ENCODE assay signal across 24 cellular contexts in the genomic region with DNA sequence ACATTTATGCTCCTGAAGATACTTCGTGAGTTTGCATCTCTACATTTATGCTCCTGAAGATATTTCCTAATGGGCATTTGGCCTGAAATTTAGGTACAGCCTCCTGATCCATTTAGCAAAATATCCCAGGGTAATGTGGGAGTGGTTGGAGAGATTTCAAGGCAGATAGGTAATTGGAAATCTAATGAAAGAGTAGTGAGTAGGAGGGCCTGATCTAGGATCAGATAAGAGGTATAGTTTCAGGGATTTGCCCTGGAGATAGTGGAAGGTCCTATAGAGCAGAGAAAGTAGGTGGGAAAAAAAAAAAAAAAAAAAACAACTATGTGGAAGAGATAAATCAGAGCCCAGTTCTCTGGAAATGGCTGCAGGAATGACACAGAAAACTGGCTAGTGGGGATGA.
"Had no signal": no experiment of that assay in that cellular context is flagged by ENCODE, and none has a peak within 500 bp of the region (broad histone marks: within the 10 kb centered on the region; RNA-seq: fewer than 3 reads in every experiment).

No MANE protein-coding gene starts in this region.

- H3K27ac ChIP-seq: colonic mucosa, dorsolateral prefrontal cortex, gastroesophageal sphincter, right lobe of liver, skin epidermis, uterus had no signal

- H3K4me1 ChIP-seq: colonic mucosa, gastroesophageal sphincter, right lobe of liver, uterus had no signal

- H3K27me3 ChIP-seq: colonic mucosa, dorsolateral prefrontal cortex, gastroesophageal sphincter, right lobe of liver, uterus had no signal

- H3K9me3 ChIP-seq: colonic mucosa, gastroesophageal sphincter, right lobe of liver, uterus had no signal

- H3K4me3 ChIP-seq: colonic mucosa, dorsolateral prefrontal cortex, gastroesophageal sphincter, right lobe of liver, skin epidermis, uterus had no signal

- H3K36me3 ChIP-seq: colonic mucosa, gastroesophageal sphincter, right lobe of liver, uterus had no signal

- DNase-seq: activated CD4-positive, alpha-beta memory T cell treated with anti-CD3 and anti-CD28 coated beads for 36 hours; activated CD4-positive, alpha-beta T cell treated with anti-CD3 and anti-CD28 coated beads, Interleukin-2, amount 10 ng/mL, durations not matched to agents 24 days and 14 days; activated CD4-positive, CD25-positive, alpha-beta regulatory T cell treated with anti-CD3 and anti-CD28 coated beads, Interleukin-2, amount 50 U/mL, for 72 hours; activated CD8-positive, alpha-beta memory T cell treated with anti-CD3 and anti-CD28 coated beads, Interleukin-2, amount 50 U/mL, for 48 hours; activated naive CD8-positive, alpha-beta T cell treated with anti-CD3 and anti-CD28 coated beads, Interleukin-2, amount 50 U/mL, for 24 hours; activated T-cell treated with anti-CD3 and anti-CD28 coated beads, Interleukin-2, amount 50 U/mL, for 4 hours; amygdala; colonic mucosa; dorsolateral prefrontal cortex; effector memory CD4-positive, alpha-beta T cell; hippocampal formation; kidney; left colon; natural killer cell; right lobe of liver; stimulated activated CD4-positive, alpha-beta T cell treated with anti-CD3 and anti-CD28 coated beads, Interleukin-12 subunit alpha, Interleukin-12 subunit beta, amount 100 ng/mL, for 4 hours; stimulated activated CD4-positive, alpha-beta T cell treated with anti-CD3 and anti-CD28 coated beads, Interleukin-4, amount 100 ng/mL, for 24 hours; stimulated activated naive CD8-positive, alpha-beta T cell treated with anti-CD3 and anti-CD28 coated beads, Interleukin-15, amount 100 ng/mL, for 72 hours; substantia nigra; T-helper 17 cell; T1000; uterus had no signal
